ENCODE assay signal across 1 cellular context in genomic region chr3:129046037-129046731, GRCh38.
TF ChIP-seq lines count a peak whose summit lies in the region.

No MANE protein-coding gene starts in this region.

TF ChIP-seq in IMR-90, 13 proteins besides CTCF, POLR2A, EP300 and RAD21 (continued from another document):
- TF ChIP-seq ELK1 (IDR thresholded peaks at IDR 0.05; ENCODE audit: borderline replicate concordance, low read depth, low read length) (no peak), MAFK (IDR thresholded peaks at IDR 0.05; ENCODE audit: low read depth, low read length) (no peak), CHD1 (IDR thresholded peaks at IDR 0.05; ENCODE audit: low read depth, low read length) (no peak), USF2 (IDR thresholded peaks at IDR 0.05; ENCODE audit: low read depth, low read length) (no peak), FOS (IDR thresholded peaks at IDR 0.05; ENCODE audit: low read depth, low read length) (no peak), MXI1 (IDR thresholded peaks at IDR 0.05; ENCODE audit: borderline replicate concordance, low read depth, low read length) (no peak), CEBPB (IDR thresholded peaks at IDR 0.05; ENCODE audit: low read depth, low read length) (no peak)
